In genomic region chr10:21675157-21675796, GRCh38 we compare ENCODE assay signal across 8 cellular contexts.
DNase-seq lines count a peak whose midpoint lies in the region; ATAC-seq and TF ChIP-seq lines count a peak whose summit lies in the region.

No MANE protein-coding gene starts in this region.

- peak in 5 of 10 experiments; percentile 4 to 15 (median 8) for DNase-seq in CD4-positive, alpha-beta T cell
- DNase-seq in NCI-H460 (ENCODE audit: extremely low read depth, low read depth) (peak; percentile 34), iPS-NIHi7 (ENCODE audit: extremely low spot score) (peak; percentile 48), NCI-H510A treated with DMSO at 0.1 percent for 48 hours (lab: John Stamatoyannopoulos, UW) (no peak)
- DNase-seq in activated naive CD8-positive, alpha-beta T cell treated with anti-CD3 and anti-CD28 coated beads for 36 hours, result peak; percentile 2
- peak; percentile 10 for DNase-seq in stimulated activated CD8-positive, alpha-beta memory T cell treated with anti-CD3 and anti-CD28 coated beads, Interleukin-12 subunit alpha, Interleukin-12 subunit beta, amount 100 ng/mL, for 1 hour (ENCODE audit: low read depth)
- no peak for DNase-seq in NK-92 treated with Interleukin-12 subunit alpha and Interleukin-12 subunit beta, amount 100 ng/mL, for 24 hours (lab: John Stamatoyannopoulos, UW)

- peak; percentile 82 for TF ChIP-seq CTCF in CD4-positive, alpha-beta T cell (IDR thresholded peaks at IDR 0.05)

- no peaks in the 10 kb centered on the region for H3K27me3 ChIP-seq in CD4-positive, alpha-beta T cell (ENCODE audit: control insufficient read depth, insufficient read depth, low read length)

- H3K9me3 ChIP-seq in CD4-positive, alpha-beta T cell (ENCODE audit: control insufficient read depth, low read length), result no peaks in the 10 kb centered on the region

- peaks cover 35% of the 10 kb centered on the region for H3K4me1 Mint-ChIP-seq in CD4-positive, alpha-beta T cell (ENCODE audit: low read depth)
- peaks cover 7% of the 10 kb centered on the region for H3K4me1 Mint-ChIP-seq in activated naive CD8-positive, alpha-beta T cell treated with anti-CD3 and anti-CD28 coated beads for 36 hours

- intact Hi-C loops in CD4-positive, alpha-beta T cell (cut with DNase I, micrococcal nuclease), result no loop called here

- H3K4me3 Mint-ChIP-seq in CD4-positive, alpha-beta T cell, result no peak overlapping the region
- H3K4me3 Mint-ChIP-seq in activated naive CD8-positive, alpha-beta T cell treated with anti-CD3 and anti-CD28 coated beads for 36 hours, result no peak overlapping the region

- no peaks in the 10 kb centered on the region for H3K27me3 Mint-ChIP-seq in CD4-positive, alpha-beta T cell
- no peaks in the 10 kb centered on the region for H3K27me3 Mint-ChIP-seq in activated naive CD8-positive, alpha-beta T cell treated with anti-CD3 and anti-CD28 coated beads for 36 hours

- peak; percentile 78 for ATAC-seq in CD4-positive, alpha-beta T cell (ENCODE audit: poor library complexity)
- peak; percentile 52 for ATAC-seq in GM18909 (IDR thresholded peaks at IDR 0.05; ENCODE audit: poor library complexity, unreplicated experiment)

- H3K27ac Mint-ChIP-seq in CD4-positive, alpha-beta T cell, result no peak overlapping the region
- H3K27ac Mint-ChIP-seq in activated naive CD8-positive, alpha-beta T cell treated with anti-CD3 and anti-CD28 coated beads for 36 hours, result no peak overlapping the region

- H3K27ac ChIP-seq in CD4-positive, alpha-beta T cell (ENCODE audit: low read depth, low read length), result no peak overlapping the region

- H3K9me3 Mint-ChIP-seq in CD4-positive, alpha-beta T cell, result no peaks in the 10 kb centered on the region
- H3K9me3 Mint-ChIP-seq in activated naive CD8-positive, alpha-beta T cell treated with anti-CD3 and anti-CD28 coated beads for 36 hours, result no peaks in the 10 kb centered on the region

- CTCF ChIA-PET in CD4-positive, alpha-beta T cell (lab: Charles Lee), result no interaction called here

- peaks cover 56% of the 10 kb centered on the region for H3K36me3 Mint-ChIP-seq in CD4-positive, alpha-beta T cell (ENCODE audit: low read depth)
- peaks cover 16% of the 10 kb centered on the region for H3K36me3 Mint-ChIP-seq in activated naive CD8-positive, alpha-beta T cell treated with anti-CD3 and anti-CD28 coated beads for 36 hours

- POLR2A ChIA-PET in CD4-positive, alpha-beta T cell (lab: Charles Lee), result no interaction called here

Comparison
In these comparisons a context has a peak if more than half of its experiments do, and no peak if none do; other contexts are left out.
1. DNase-seq: peak in NCI-H460 (single experiment), activated naive CD8-positive, alpha-beta T cell treated with anti-CD3 and anti-CD28 coated beads for 36 hours (single experiment), iPS-NIHi7 (single experiment) and stimulated activated CD8-positive, alpha-beta memory T cell treated with anti-CD3 and anti-CD28 coated beads, Interleukin-12 subunit alpha, Interleukin-12 subunit beta, amount 100 ng/mL, for 1 hour (single experiment); none in NK-92 treated with Interleukin-12 subunit alpha and Interleukin-12 subunit beta, amount 100 ng/mL, for 24 hours (single experiment) and NCI-H510A treated with DMSO at 0.1 percent for 48 hours (single experiment).